ENCODE assay signal across 26 cellular contexts in the genomic region with DNA sequence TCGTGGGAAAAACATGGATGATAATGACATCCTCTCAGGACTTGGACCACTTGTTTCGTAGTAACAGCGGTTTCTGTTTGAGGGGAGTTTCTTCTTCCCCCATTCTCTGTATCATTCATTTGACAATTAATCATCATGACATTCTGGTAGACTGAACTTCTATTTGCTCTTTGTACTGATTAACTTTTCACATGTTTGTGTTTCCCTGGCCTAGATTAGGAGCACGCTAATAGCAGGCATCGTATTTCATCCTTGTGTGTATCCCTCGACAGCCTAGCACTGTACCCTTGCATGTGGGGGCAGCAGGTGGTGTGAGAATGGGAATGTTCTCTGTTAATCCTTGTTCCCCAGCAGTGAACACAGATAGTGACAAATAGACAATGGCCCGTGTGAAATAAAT. TPM values are rescaled to one million over a fixed set of nuclear protein-coding genes. Genes with fewer than 3 reads are reported as not detected.
DNase-seq lines count a peak whose midpoint lies in the region; ATAC-seq, FAIRE-seq and TF ChIP-seq lines count a peak whose summit lies in the region.
"Had no signal": no experiment of that assay in that cellular context is flagged by ENCODE, and none has a peak within 500 bp of the region (broad histone marks: within the 10 kb centered on the region; RNA-seq: fewer than 3 reads in every experiment).

No MANE protein-coding gene starts in this region.

- H3K9ac ChIP-seq in HepG2 (ENCODE audit: insufficient read depth, low read depth, low read length) = no peak overlapping the region

- POLR2A ChIA-PET in HEK293 (lab: Yijun Ruan, JAX) (no interaction called here), HepG2 (lab: Yijun Ruan, JAX) (no interaction called here)

- no peaks in the 10 kb centered on the region for H3K4me1 ChIP-seq in HEK293 (ENCODE audit: control insufficient read depth, insufficient read depth, low read length)
- peaks cover 66% of the 10 kb centered on the region for H3K4me1 ChIP-seq in HepG2 (ENCODE audit: insufficient read depth, low read length)
- no peaks in the 10 kb centered on the region for H3K4me1 ChIP-seq in small intestine (ENCODE audit: control insufficient read depth in 2 of 2, insufficient read depth in 1 of 2, low read depth in 1 of 2, low read length in 1 of 2)
- H3K4me1 ChIP-seq: foreskin keratinocyte had no signal

- no peak for TF ChIP-seq EP300 in HepG2 (IDR thresholded peaks at IDR 0.05; ENCODE audit: low read depth in 2 of 2, low read length in 2 of 2)
- TF ChIP-seq EP300 in HepG2 (CRISPR knock-in tag; IDR thresholded peaks at IDR 0.05; ENCODE audit: borderline replicate concordance) = no peak

- no peaks in the 10 kb centered on the region for H4K20me1 ChIP-seq in HepG2 (ENCODE audit: insufficient read depth, low read length)

- FAIRE-seq in HepG2 (lab: Jason Lieb, UNC) = peak; percentile 56
- FAIRE-seq in small intestine (lab: Jason Lieb, UNC) = no peak
- FAIRE-seq in frontal cortex (lab: Jason Lieb, UNC) = no peak
- FAIRE-seq: GM12891 had no signal

- H3K4me3 ChIP-seq in HEK293 (ENCODE audit: low read depth, low read length) = no peak overlapping the region
- no peak overlapping the region; a peak in 1 of 6 replicates for H3K4me3 ChIP-seq in HepG2 (replicated peaks in 1 of 3; ENCODE audit: insufficient read depth in 1 of 3, low read depth in 2 of 3, low read length in 3 of 3)
- no peak overlapping the region for H3K4me3 ChIP-seq in small intestine (ENCODE audit: low read depth in 1 of 2, low read length in 2 of 2)

- H3K27me3 ChIP-seq in HepG2 (ENCODE audit: control insufficient read depth in 1 of 2, insufficient read depth in 2 of 2, low read length in 2 of 2) (0 out of 5 replicates have a peak, but pooled peaks cover 0 to 4% of the 10 kb centered on the region in 2 experiments), small intestine (ENCODE audit: control insufficient read depth in 2 of 2, insufficient read depth in 2 of 2, low read length in 2 of 2) (no peaks in the 10 kb centered on the region)

- BruUV-seq in HepG2 (replicated peaks; lab: Mats Ljungman, UMichigan) = no TSS peak

- H3K9me3 ChIP-seq in HEK293 (ENCODE audit: control insufficient read depth, insufficient read depth, low read depth, low read length) (no peaks in the 10 kb centered on the region), HepG2 (ENCODE audit: low read length) (no peaks in the 10 kb centered on the region), small intestine (ENCODE audit: control insufficient read depth, low read depth) (no peaks in the 10 kb centered on the region)

- intact Hi-C loops in HepG2 (cut with micrococcal nuclease; ENCODE audit: unreplicated experiment) = no loop called here

- DNase-seq in NCI-H82 (lab: John Stamatoyannopoulos, UW) (peak; percentile 69), HepG2 (ENCODE audit: low spot score) (peak; percentile 60), small intestine (peak; percentile 23), frontal cortex (ENCODE audit: low spot score in 2 of 2) (no peak)
- DNase-seq: activated CD4-positive, alpha-beta T cell treated with anti-CD3 and anti-CD28 coated beads, Interleukin-2, amount 50 U/mL, for 4 hours; activated gamma-delta T cell; activated naive CD8-positive, alpha-beta T cell treated with anti-CD3 and anti-CD28 coated beads, Interleukin-2, amount 50 U/mL, for 24 hours; CD4-positive, alpha-beta T cell; DND-41; effector CD8-positive, alpha-beta T cell; foreskin keratinocyte; hypothalamus; islet precursor cell; Kasumi-1; NCI-H1694 treated with DMSO at 0.1 percent for 48 hours; occipital lobe; right cardiac atrium; T-helper 9 cell had no signal

- no peaks in the 10 kb centered on the region for H3K79me2 ChIP-seq in HepG2 (ENCODE audit: insufficient read depth, low read length)

- TF ChIP-seq POLR2A in HepG2 (IDR thresholded peaks at IDR 0.05; ENCODE audit: insufficient read depth in 1 of 2, low read depth in 2 of 2, low read length in 2 of 2) = no peak

- H3K27ac ChIP-seq in HEK293 (ENCODE audit: extremely low read depth, low read depth, low read length) = no peak overlapping the region
- no peak overlapping the region for H3K27ac ChIP-seq in HepG2 (ENCODE audit: extremely low read length, insufficient read depth, low read length)
- no peak overlapping the region for H3K27ac ChIP-seq in small intestine (ENCODE audit: low read depth in 1 of 2, low read length in 1 of 2)
- H3K27ac ChIP-seq: foreskin keratinocyte had no signal

- no peak for TF ChIP-seq CTCF in HEK293 (tag by site-specific recombination; IDR thresholded peaks at IDR 0.05)
- TF ChIP-seq CTCF in HepG2 (CRISPR knock-in tag; IDR thresholded peaks at IDR 0.05) = no peak

- no peak for TF ChIP-seq RAD21 in HepG2 (CRISPR knock-in tag; IDR thresholded peaks at IDR 0.05)

- in situ Hi-C loops in HepG2 (cut with HindIII; ENCODE audit: extremely low pct_ligation_motif_present, low pct_unique_long_range_greater_than_20kb) = no loop called here

- 0% methylated on average over 7 of the region's 7 CpGs for WGBS in HepG2 (ENCODE audit: low lambda C conversion rate)
- WGBS in small intestine, 3 donors = 7 to 44% (median 24%) methylated on average over 7 of the region's 7 CpGs

- ATAC-seq in HepG2 (peak; percentile 66), HG02885 (IDR thresholded peaks at IDR 0.05; ENCODE audit: poor library complexity, unreplicated experiment) (no peak), GM21786 (IDR thresholded peaks at IDR 0.05; ENCODE audit: unreplicated experiment) (no peak)
- ATAC-seq: activated naive CD8-positive, alpha-beta T cell treated with anti-CD3 and anti-CD28 coated beads, Interleukin-2, amount 50 U/mL, for 24 hours; foreskin keratinocyte; WTC11 had no signal

- H2AFZ ChIP-seq in HepG2 (ENCODE audit: low read length) = no peak overlapping the region

- CTCF ChIA-PET in HEK293 (lab: Yijun Ruan, JAX) = no interaction called here
- CTCF ChIA-PET in HepG2 (lab: Yijun Ruan, JAX; ENCODE audit: low intra/inter-chr PET ratio, low total read pairs) = no interaction called here

- H3K4me2 ChIP-seq in HepG2 (ENCODE audit: low read depth, low read length) = peak overlapping the region; percentile 54

- H3K36me3 ChIP-seq in HEK293 (ENCODE audit: control insufficient read depth in 2 of 2, insufficient read depth in 1 of 2, low read length in 2 of 2) (no peaks in the 10 kb centered on the region), HepG2 (replicated peaks in 1 of 2; ENCODE audit: control insufficient read depth in 1 of 2, insufficient read depth in 2 of 2, low read length in 2 of 2) (no peaks in the 10 kb centered on the region), small intestine (ENCODE audit: control insufficient read depth in 2 of 2, insufficient read depth in 2 of 2, low read length in 2 of 2) (no peaks in the 10 kb centered on the region)

TF ChIP-seq in HepG2, 621 proteins besides CTCF, POLR2A, EP300 and RAD21 (continues in another document):
- TF ChIP-seq MATR3 (CRISPR knock-in tag; IDR thresholded peaks at IDR 0.05) = no peak
- no peak for TF ChIP-seq SSRP1 (CRISPR knock-in tag; IDR thresholded peaks at IDR 0.05)

RNA-seq across cellular contexts. Expression of gene LRRC74A, which starts 8.1 kb away (rescaled TPM):
- total RNA-seq in HepG2 (2016; rRNA removed; fragmentation: Illumina TruSeq; extraction: Trizol) (not detected in 2 replicates), frontal cortex (not detected)
- total RNA-seq in HepG2 (2016; cell fraction: cytosol; rRNA removed; fragmentation: Illumina TruSeq; extraction: Trizol; ENCODE audit: low read depth) = not detected in 2 replicates
- total RNA-seq in HepG2 (2016; cell fraction: insoluble cytoplasmic fraction; rRNA removed; fragmentation: Illumina TruSeq; extraction: Trizol) = not detected in 2 replicates
- total RNA-seq in HepG2 (2016; cell fraction: membrane; rRNA removed; fragmentation: Illumina TruSeq; extraction: Trizol) = not detected in 2 replicates
- not detected in 2 replicates for total RNA-seq in HepG2 (2016; cell fraction: nucleus; rRNA removed; fragmentation: Illumina TruSeq; extraction: Trizol)
- polyA plus RNA-seq in HepG2 (2011; rRNA removed) (not detected in 2 replicates), small intestine (not detected)
- polyA plus RNA-seq in HepG2 (2011; cell fraction: cytosol; rRNA removed) = not detected in 2 replicates
- not detected in 2 replicates for polyA plus RNA-seq in HepG2 (2011; cell fraction: nucleus; rRNA removed)
- polyA plus RNA-seq in HepG2 (2012) = not detected in 2 replicates
- polyA plus RNA-seq in HepG2 (2016; cell fraction: cytosol; fragmentation: Illumina TruSeq; extraction: Trizol; ENCODE audit: low read depth) = not detected in 2 replicates
- not detected in 2 replicates for polyA plus RNA-seq in HepG2 (2016; cell fraction: insoluble cytoplasmic fraction; fragmentation: Illumina TruSeq; extraction: Trizol; ENCODE audit: low read depth)
- polyA plus RNA-seq in HepG2 (2016; cell fraction: membrane; fragmentation: Illumina TruSeq; extraction: Trizol; ENCODE audit: low read depth) = not detected in 2 replicates
- polyA plus RNA-seq in HepG2 (2016; cell fraction: nucleus; fragmentation: Illumina TruSeq; extraction: Trizol; ENCODE audit: insufficient read depth, low read depth) = not detected in 2 replicates
- not detected in 2 replicates for polyA minus RNA-seq in HepG2 (2011; rRNA and poly(A)+ RNA removed; ENCODE audit: low replicate concordance)
- not detected in 2 replicates for polyA minus RNA-seq in HepG2 (2011; cell fraction: cytosol; rRNA and poly(A)+ RNA removed)
- polyA minus RNA-seq in HepG2 (2011; cell fraction: nucleus; rRNA and poly(A)+ RNA removed) = not detected in 2 replicates
- total RNA-seq: CD4-positive, alpha-beta T cell; foreskin keratinocyte; NCI-H460; occipital lobe; urinary bladder; WTC11 had no signal
- polyA plus RNA-seq: esophagus, foreskin keratinocyte, right cardiac atrium, urinary bladder had no signal

RNA-seq across cellular contexts. Expression of gene ANGEL1, which starts 21.6 kb away (rescaled TPM):
- total RNA-seq in HepG2 (2016; rRNA removed; fragmentation: Illumina TruSeq; extraction: Trizol) (9.0 and 14.3 TPM in 2 replicates), frontal cortex (6.5 TPM)
- total RNA-seq in HepG2 (2016; cell fraction: cytosol; rRNA removed; fragmentation: Illumina TruSeq; extraction: Trizol; ENCODE audit: low read depth) = 2.0 and 2.3 TPM in 2 replicates
- total RNA-seq in HepG2 (2016; cell fraction: insoluble cytoplasmic fraction; rRNA removed; fragmentation: Illumina TruSeq; extraction: Trizol) = 7.0 and 14.3 TPM in 2 replicates
- 4.2 and 4.3 TPM in 2 replicates for total RNA-seq in HepG2 (2016; cell fraction: membrane; rRNA removed; fragmentation: Illumina TruSeq; extraction: Trizol)
- 17.7 and 19.8 TPM in 2 replicates for total RNA-seq in HepG2 (2016; cell fraction: nucleus; rRNA removed; fragmentation: Illumina TruSeq; extraction: Trizol)
- polyA plus RNA-seq in HepG2 (2011; rRNA removed) (20.1 and 22.0 TPM in 2 replicates), small intestine (1 to 10 TPM; 1.6 to 8.8 (median 2.7) TPM)
- 14.1 and 15.1 TPM in 2 replicates for polyA plus RNA-seq in HepG2 (2011; cell fraction: cytosol; rRNA removed)
- polyA plus RNA-seq in HepG2 (2011; cell fraction: nucleus; rRNA removed) = 24.3 and 28.3 TPM in 2 replicates
- 9.5 and 10.1 TPM in 2 replicates for polyA plus RNA-seq in HepG2 (2012)
- 1.2 and 1.4 TPM in 2 replicates for polyA plus RNA-seq in HepG2 (2016; cell fraction: cytosol; fragmentation: Illumina TruSeq; extraction: Trizol; ENCODE audit: low read depth)
- 5.4 and 6.6 TPM in 2 replicates for polyA plus RNA-seq in HepG2 (2016; cell fraction: insoluble cytoplasmic fraction; fragmentation: Illumina TruSeq; extraction: Trizol; ENCODE audit: low read depth)
- polyA plus RNA-seq in HepG2 (2016; cell fraction: membrane; fragmentation: Illumina TruSeq; extraction: Trizol; ENCODE audit: low read depth) = 1.6 and 1.7 TPM in 2 replicates
- 20.3 and 21.5 TPM in 2 replicates for polyA plus RNA-seq in HepG2 (2016; cell fraction: nucleus; fragmentation: Illumina TruSeq; extraction: Trizol; ENCODE audit: insufficient read depth, low read depth)
- 49.6 and 66.8 TPM in 2 replicates for polyA minus RNA-seq in HepG2 (2011; rRNA and poly(A)+ RNA removed; ENCODE audit: low replicate concordance)
- 12.2 and 12.8 TPM in 2 replicates for polyA minus RNA-seq in HepG2 (2011; cell fraction: cytosol; rRNA and poly(A)+ RNA removed)
- polyA minus RNA-seq in HepG2 (2011; cell fraction: nucleus; rRNA and poly(A)+ RNA removed) = 26.4 and 31.6 TPM in 2 replicates

Comparison
In these comparisons a context has a peak if more than half of its experiments do, and no peak if none do; other contexts are left out.
1. DNase-seq: peak in NCI-H82 (single experiment), HepG2 (single experiment) and small intestine (single experiment); none in frontal cortex (0 of 2).
2. Of the 63 proteins assayed by ChIP-seq in both HepG2 and HEK293: peak only in HepG2: MEIS1 and PATZ1; only in HEK293: PRDM4; in both: none; in neither: 60.